ENCODE assay signal across 1 cellular context in the genomic region with DNA sequence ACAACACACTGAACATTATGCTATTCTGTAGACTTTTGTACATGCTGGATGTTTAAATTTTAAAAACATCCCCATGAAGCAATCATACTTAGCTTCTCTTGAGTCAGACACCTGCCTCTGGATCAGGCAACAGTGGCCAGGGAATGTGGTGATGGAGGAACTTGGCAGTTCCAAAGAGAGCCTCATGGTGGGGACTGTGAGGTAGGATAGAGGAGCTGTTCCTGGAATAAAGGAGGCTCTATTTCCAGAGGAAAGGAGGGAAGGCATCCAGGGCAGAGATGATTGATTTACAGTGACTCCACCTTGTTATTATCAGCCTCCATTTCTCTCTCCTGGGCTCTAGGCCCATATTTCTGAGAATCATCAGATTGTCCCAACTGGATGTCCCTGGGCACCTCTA.
TF ChIP-seq lines count a peak whose summit lies in the region.

No MANE protein-coding gene starts in this region.

TF ChIP-seq in SK-N-SH, 30 proteins besides CTCF, POLR2A, EP300 and RAD21 (continued from another document):
- TF ChIP-seq EZH2phosphoT487 (IDR thresholded peaks at IDR 0.05; ENCODE audit: borderline replicate concordance, low read depth) (no peak), TAF1 (IDR thresholded peaks at IDR 0.05; ENCODE audit: borderline replicate concordance, low read depth, low read length) (no peak), POLR2AphosphoS5 (IDR thresholded peaks at IDR 0.05; ENCODE audit: low read depth, low read length) (no peak)
TF ChIP-seq in SK-N-SH: peak in this region for 1.
